Comparison of ENCODE assay signal across 23 cellular contexts in genomic region chr6:111195656-111196055, GRCh38.
"Had no signal": no experiment of that assay in that cellular context is flagged by ENCODE, and none has a peak within 500 bp of the region (broad histone marks: within the 10 kb centered on the region; RNA-seq: fewer than 3 reads in every experiment).

No MANE protein-coding gene starts in this region.

- H3K27ac Mint-ChIP-seq: memory B cell; mesothelial cell of epicardium; nephron; stimulated activated effector memory CD8-positive, alpha-beta T cell treated with anti-CD3 and anti-CD28 coated beads, Interleukin-12 subunit alpha, Interleukin-12 subunit beta, amount 100 ng/mL, for 72 hours; type B pancreatic cell had no signal

- ATAC-seq: left lobe of liver; naive thymus-derived CD4-positive, alpha-beta T cell; sciatic nerve; stimulated activated effector memory CD8-positive, alpha-beta T cell treated with anti-CD3 and anti-CD28 coated beads, Interleukin-12 subunit alpha, Interleukin-12 subunit beta, amount 100 ng/mL, for 72 hours had no signal

- H3K9me3 Mint-ChIP-seq: type B pancreatic cell had no signal

- H3K4me1 Mint-ChIP-seq: stimulated activated effector memory CD8-positive, alpha-beta T cell treated with anti-CD3 and anti-CD28 coated beads, Interleukin-12 subunit alpha, Interleukin-12 subunit beta, amount 100 ng/mL, for 72 hours had no signal

- H3K36me3 Mint-ChIP-seq: stimulated activated effector memory CD8-positive, alpha-beta T cell treated with anti-CD3 and anti-CD28 coated beads, Interleukin-12 subunit alpha, Interleukin-12 subunit beta, amount 100 ng/mL, for 72 hours had no signal

- DNase-seq: dermis blood vessel endothelial cell; effector memory CD4-positive, alpha-beta T cell; esophagus squamous epithelium; foreskin melanocyte; hypothalamus; naive thymus-derived CD4-positive, alpha-beta T cell; nucleus accumbens; stimulated activated CD4-positive, alpha-beta T cell treated with anti-CD3 and anti-CD28 coated beads, Interleukin-2, amount 100 ng/mL, for 24 hours; stimulated activated CD4-positive, alpha-beta T cell treated with anti-CD3 and anti-CD28 coated beads, Interleukin-4, amount 100 ng/mL, for 24 hours; stimulated activated naive CD4-positive, alpha-beta T cell treated with Interleukin-2 at 50 U/mL for 16 hours; substantia nigra; testis; tibial artery had no signal

- H3K4me3 ChIP-seq: esophagus squamous epithelium, lung, prostate gland, right atrium auricular region, testis, tibial artery had no signal

- H3K36me3 ChIP-seq: esophagus squamous epithelium, prostate gland, right atrium auricular region, tibial artery had no signal

- H3K27me3 ChIP-seq: esophagus squamous epithelium, right atrium auricular region, testis, tibial artery had no signal

- H3K27me3 Mint-ChIP-seq: type B pancreatic cell had no signal

- H3K9me3 ChIP-seq: esophagus squamous epithelium, prostate gland, right atrium auricular region, testis, tibial artery had no signal

- H3K4me1 ChIP-seq: esophagus squamous epithelium, prostate gland, right atrium auricular region, testis, tibial artery had no signal

- H3K4me3 Mint-ChIP-seq: memory B cell; mesothelial cell of epicardium; naive thymus-derived CD4-positive, alpha-beta T cell; nephron; stimulated activated effector memory CD8-positive, alpha-beta T cell treated with anti-CD3 and anti-CD28 coated beads, Interleukin-12 subunit alpha, Interleukin-12 subunit beta, amount 100 ng/mL, for 72 hours; type B pancreatic cell had no signal
